8 cellular contexts compared by ENCODE assay signal in the genomic region with DNA sequence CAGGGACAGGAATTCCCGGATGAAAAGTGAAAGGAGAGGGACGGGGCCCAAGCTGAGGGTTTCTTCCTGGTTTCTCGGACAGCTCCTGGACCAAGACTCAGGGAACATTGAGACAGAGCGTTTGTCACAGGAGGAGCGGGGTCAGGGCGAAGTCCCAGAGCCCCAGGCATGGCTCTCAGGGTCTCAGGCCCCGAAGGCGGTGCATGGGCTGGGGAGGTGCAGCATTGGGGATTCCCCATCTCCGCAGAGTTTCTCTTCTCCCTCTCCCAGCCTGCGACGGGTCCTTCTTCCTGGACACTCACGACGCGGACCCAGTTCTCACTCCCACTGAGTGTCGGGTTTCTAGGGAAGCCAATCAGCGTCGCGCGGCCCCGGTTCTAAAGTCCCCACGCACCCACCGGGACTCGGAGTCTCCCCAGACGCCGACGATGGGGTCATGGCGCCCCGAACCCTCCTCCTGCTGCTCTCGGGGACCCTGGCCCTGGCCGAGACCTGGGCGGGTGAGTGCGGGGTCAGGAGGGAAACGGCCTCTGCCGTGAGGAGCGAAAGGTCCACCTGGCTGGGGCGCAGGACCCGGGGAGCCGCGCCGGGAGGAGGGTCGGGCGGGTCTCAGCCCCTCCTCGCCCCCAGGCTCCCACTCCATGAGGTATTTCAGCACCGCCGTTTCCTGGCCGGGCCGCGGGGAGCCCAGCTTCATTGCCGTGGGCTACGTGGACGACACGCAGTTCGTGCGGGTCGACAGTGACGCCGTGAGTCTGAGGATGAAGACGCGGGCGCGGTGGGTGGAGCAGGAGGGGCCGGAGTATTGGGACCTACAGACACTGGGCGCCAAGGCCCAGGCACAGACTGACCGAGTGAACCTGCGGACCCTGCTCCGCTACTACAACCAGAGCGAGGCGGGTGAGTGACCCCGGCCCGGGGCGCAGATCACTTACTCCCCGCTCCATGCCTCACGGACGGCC. TPM values are rescaled to one million over a fixed set of nuclear protein-coding genes. Genes with fewer than 3 reads are reported as not detected.
DNase-seq lines count a peak whose midpoint lies in the region; ATAC-seq and TF ChIP-seq lines count a peak whose summit lies in the region.
"Had no signal": no experiment of that assay in that cellular context is flagged by ENCODE, and none has a peak within 500 bp of the region (broad histone marks: within the 10 kb centered on the region; RNA-seq: fewer than 3 reads in every experiment).

No MANE protein-coding gene starts in this region.

- H3K9ac ChIP-seq in MM.1S (ENCODE audit: low read length) (no peak overlapping the region), smooth muscle cell (ENCODE audit: low read depth) (no peak overlapping the region)

- H3K4me2 ChIP-seq in MM.1S (ENCODE audit: low read depth, low read length) (peak overlapping the region; percentile 40; the same call in 1 of the 2 replicates), smooth muscle cell (peak overlapping the region; percentile 86)
- H3K4me2 ChIP-seq: PC-9 had no signal

- no peak for DNase-seq in MM.1S
- DNase-seq in astrocyte of the hippocampus (ENCODE audit: low read depth, low spot score) = peak; percentile 36
- DNase-seq in iPS-NIHi7 (ENCODE audit: extremely low spot score) = peak; percentile 35
- no peak for DNase-seq in smooth muscle cell (lab: John Stamatoyannopoulos, UW; ENCODE audit: unreplicated experiment)
- DNase-seq in NCI-H510A (lab: John Stamatoyannopoulos, UW) = no peak

- H3K27me3 ChIP-seq in MM.1S (replicated peaks; ENCODE audit: insufficient read depth, low read length) (no peaks in the 10 kb centered on the region), smooth muscle cell (ENCODE audit: low read depth) (peaks cover 62% of the 10 kb centered on the region)

- H3K36me3 ChIP-seq in MM.1S (replicated peaks; ENCODE audit: insufficient read depth, low read length) = no peaks in the 10 kb centered on the region
- no peaks in the 10 kb centered on the region for H3K36me3 ChIP-seq in smooth muscle cell (ENCODE audit: low read depth)

- H3K9me3 ChIP-seq in MM.1S (replicated peaks; ENCODE audit: insufficient read depth, low read length) = no peaks in the 10 kb centered on the region
- H3K9me3 ChIP-seq in smooth muscle cell (replicated peaks; ENCODE audit: low read depth) = no peaks in the 10 kb centered on the region

- no peaks in the 10 kb centered on the region for H3F3A ChIP-seq in MM.1S (ENCODE audit: insufficient read depth, low read length)
- H3F3A ChIP-seq in smooth muscle cell (ENCODE audit: low read depth) = no peaks in the 10 kb centered on the region

- no peaks in the 10 kb centered on the region for H4K20me1 ChIP-seq in MM.1S (ENCODE audit: insufficient read depth, low read length)
- H4K20me1 ChIP-seq in smooth muscle cell (ENCODE audit: low read depth) = no peaks in the 10 kb centered on the region

- no peak overlapping the region for H3K27ac ChIP-seq in MM.1S (ENCODE audit: low read length)
- no peak overlapping the region for H3K27ac ChIP-seq in smooth muscle cell (ENCODE audit: low read depth)
- H3K27ac ChIP-seq: PC-9 had no signal

- WGBS in smooth muscle cell (ENCODE audit: low lambda C conversion rate) = 7% methylated on average over 70 of the region's 74 CpGs

- H3K9me2 ChIP-seq in MM.1S (replicated peaks; ENCODE audit: insufficient read depth, low read length) = no peaks in the 10 kb centered on the region

- H3K4me3 ChIP-seq in MM.1S (ENCODE audit: low read length) (no peak overlapping the region), smooth muscle cell (peak overlapping the region; percentile 49)
- H3K4me3 ChIP-seq: PC-9 had no signal

- H2AFZ ChIP-seq in MM.1S (ENCODE audit: low read length) = no peak overlapping the region
- H2AFZ ChIP-seq in smooth muscle cell (ENCODE audit: low read depth) = peak overlapping the region; percentile 30
- H2AFZ ChIP-seq: PC-9 had no signal

- TF ChIP-seq CTCF in MM.1S (IDR thresholded peaks at IDR 0.05; ENCODE audit: low read length) (no peak), smooth muscle cell (IDR thresholded peaks at IDR 0.05; ENCODE audit: borderline replicate concordance, insufficient read depth, poor library complexity, severe bottlenecking) (no peak)

- no peak for ATAC-seq in HG03432 (IDR thresholded peaks at IDR 0.05; ENCODE audit: unreplicated experiment)
- ATAC-seq in GM21526 (IDR thresholded peaks at IDR 0.05; ENCODE audit: low FRiP score, unreplicated experiment) = no peak

- H3K79me2 ChIP-seq in MM.1S (ENCODE audit: low read length) = no peaks in the 10 kb centered on the region
- no peaks in the 10 kb centered on the region for H3K79me2 ChIP-seq in smooth muscle cell (ENCODE audit: low read depth)

- H3K4me1 ChIP-seq in MM.1S (ENCODE audit: low read length) (no peaks in the 10 kb centered on the region), smooth muscle cell (ENCODE audit: low read depth) (peaks cover 15% of the 10 kb centered on the region)

RNA-seq across cellular contexts. Expression of gene POLR1H, which starts 54.6 kb away (rescaled TPM):
- total RNA-seq in smooth muscle cell = 17.3 and 21.0 TPM in 2 replicates
- polyA plus RNA-seq in smooth muscle cell = 35.1 and 41.7 TPM in 2 replicates

Comparison
In these comparisons a context has a peak if more than half of its experiments do, and no peak if none do; other contexts are left out.
1. DNase-seq: peak in astrocyte of the hippocampus (single experiment) and iPS-NIHi7 (single experiment); none in MM.1S (single experiment), smooth muscle cell (single experiment) and NCI-H510A (single experiment).